Comparison of ENCODE assay signal across 23 cellular contexts in the genomic region with DNA sequence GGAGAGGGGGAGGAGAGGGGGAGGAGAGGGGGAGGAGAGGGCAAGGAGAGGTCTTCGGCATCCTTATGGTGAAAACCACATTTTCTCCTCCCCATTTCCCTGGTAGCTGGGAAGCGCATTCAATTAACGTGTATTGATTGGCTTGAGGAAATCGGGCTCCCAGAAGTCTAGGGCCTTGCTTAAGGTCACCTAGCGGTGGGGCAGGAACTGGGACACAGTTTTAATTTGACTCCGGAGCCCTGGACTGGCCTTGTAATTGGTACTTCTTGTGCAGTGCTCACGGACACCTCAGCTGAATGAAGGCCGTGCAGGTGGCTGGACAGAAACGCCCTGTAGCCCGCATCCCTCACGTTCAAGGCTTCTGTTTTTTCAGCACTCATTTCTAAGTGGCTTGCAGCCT. TPM values are rescaled to one million over a fixed set of nuclear protein-coding genes. Genes with fewer than 3 reads are reported as not detected.
DNase-seq lines count a peak whose midpoint lies in the region; ATAC-seq and TF ChIP-seq lines count a peak whose summit lies in the region.
"Had no signal": no experiment of that assay in that cellular context is flagged by ENCODE, and none has a peak within 500 bp of the region (broad histone marks: within the 10 kb centered on the region; RNA-seq: fewer than 3 reads in every experiment).

No MANE protein-coding gene starts in this region.

- H3K27ac Mint-ChIP-seq in activated T-cell treated with anti-CD3 and anti-CD28 coated beads, Interleukin-2, amount 50 U/mL, for 24 hours, result no peak overlapping the region
- H3K27ac Mint-ChIP-seq: CD14-positive monocyte, mesothelial cell of epicardium had no signal

- TF ChIP-seq CTCF in esophagus muscularis mucosa (IDR thresholded peaks at IDR 0.05) (no peak), sigmoid colon (IDR thresholded peaks at IDR 0.05) (no peak)

- H3K9me3 ChIP-seq in esophagus muscularis mucosa (no peaks in the 10 kb centered on the region), sigmoid colon (peaks cover 0 to 1% (median 0%) of the 10 kb centered on the region in 4 donors)
- H3K9me3 ChIP-seq: A549, tibial nerve had no signal

- H3K27me3 ChIP-seq in esophagus muscularis mucosa, result no peaks in the 10 kb centered on the region
- H3K27me3 ChIP-seq in sigmoid colon, result no peaks in the 10 kb centered on the region

- H3K4me1 ChIP-seq in esophagus muscularis mucosa (peaks cover 12 to 44% (median 34%) of the 10 kb centered on the region in 4 donors), sigmoid colon (peaks cover 0 to 28% (median 26%) of the 10 kb centered on the region in 4 donors)
- H3K4me1 ChIP-seq: A549 had no signal

- DNase-seq in activated T-cell treated with anti-CD3 and anti-CD28 coated beads, Interleukin-2, amount 50 U/mL, for 24 hours, result peak; percentile 26
- no peak for DNase-seq in activated T-cell treated with anti-CD3 and anti-CD28 coated beads, Interleukin-2, amount 50 U/mL, for 4 hours
- DNase-seq in NAMALWA (ENCODE audit: low spot score), result peak; percentile 66
- no peak for DNase-seq in esophagus muscularis mucosa (ENCODE audit: extremely low spot score)
- DNase-seq in sigmoid colon, result no peak
- DNase-seq in cardiac septum (ENCODE audit: low spot score), result no peak
- DNase-seq in DMS153 treated with DMSO at 0.1 percent for 48 hours (lab: John Stamatoyannopoulos, UW; ENCODE audit: unreplicated experiment), result no peak
- DNase-seq: activated CD4-positive, alpha-beta T cell treated with anti-CD3 and anti-CD28 coated beads, Interleukin-2, amount 50 U/mL, for 48 hours; activated T-cell treated with anti-CD3 and anti-CD28 coated beads, Interleukin-2, amount 50 U/mL, for 48 hours; dermis blood vessel endothelial cell; DMS 273 treated with DMSO at 0.1 percent for 48 hours; HCEC 1CT; NCI-H1105 treated with DMSO at 0.1 percent for 48 hours; retina; SW 1271 had no signal

- TF ChIP-seq POLR2A in esophagus muscularis mucosa (IDR thresholded peaks at IDR 0.05; ENCODE audit: low read depth), result no peak
- no peak for TF ChIP-seq POLR2A in sigmoid colon (IDR thresholded peaks at IDR 0.05)

- peaks cover 3% of the 10 kb centered on the region for H3K27me3 Mint-ChIP-seq in activated T-cell treated with anti-CD3 and anti-CD28 coated beads, Interleukin-2, amount 50 U/mL, for 24 hours
- H3K27me3 Mint-ChIP-seq in activated T-cell treated with anti-CD3 and anti-CD28 coated beads, Interleukin-2, amount 50 U/mL, for 4 hours (ENCODE audit: low read depth), result peaks cover 3% of the 10 kb centered on the region

- peaks cover 21% of the 10 kb centered on the region for H3K4me1 Mint-ChIP-seq in activated T-cell treated with anti-CD3 and anti-CD28 coated beads, Interleukin-2, amount 50 U/mL, for 24 hours (ENCODE audit: low read depth)
- peaks cover 19% of the 10 kb centered on the region for H3K4me1 Mint-ChIP-seq in activated T-cell treated with anti-CD3 and anti-CD28 coated beads, Interleukin-2, amount 50 U/mL, for 4 hours (ENCODE audit: low read depth)

- no peaks in the 10 kb centered on the region for H3K36me3 Mint-ChIP-seq in activated T-cell treated with anti-CD3 and anti-CD28 coated beads, Interleukin-2, amount 50 U/mL, for 24 hours (ENCODE audit: low read depth)
- no peaks in the 10 kb centered on the region for H3K36me3 Mint-ChIP-seq in activated T-cell treated with anti-CD3 and anti-CD28 coated beads, Interleukin-2, amount 50 U/mL, for 4 hours (ENCODE audit: insufficient read depth)
- H3K36me3 Mint-ChIP-seq: CD14-positive monocyte had no signal

- TF ChIP-seq EP300 in esophagus muscularis mucosa (IDR thresholded peaks at IDR 0.05), result no peak
- no peak for TF ChIP-seq EP300 in sigmoid colon (IDR thresholded peaks at IDR 0.05)

- WGBS in esophagus muscularis mucosa, result 73% methylated on average over 11 of the region's 11 CpGs
- WGBS in sigmoid colon, 2 donors, result 75 to 84% methylated on average over 11 of the region's 11 CpGs

- no peaks in the 10 kb centered on the region for H3K9me3 Mint-ChIP-seq in activated T-cell treated with anti-CD3 and anti-CD28 coated beads, Interleukin-2, amount 50 U/mL, for 24 hours
- no peaks in the 10 kb centered on the region for H3K9me3 Mint-ChIP-seq in activated T-cell treated with anti-CD3 and anti-CD28 coated beads, Interleukin-2, amount 50 U/mL, for 4 hours
- H3K9me3 Mint-ChIP-seq: CD14-positive monocyte, neural crest cell had no signal

- H3K36me3 ChIP-seq in esophagus muscularis mucosa (no peaks in the 10 kb centered on the region), sigmoid colon (no peaks in the 10 kb centered on the region)
- H3K36me3 ChIP-seq: tibial nerve had no signal

- ATAC-seq in activated T-cell treated with anti-CD3 and anti-CD28 coated beads, Interleukin-2, amount 50 U/mL, for 4 hours, result no peak
- no peak for ATAC-seq in GM19463 (IDR thresholded peaks at IDR 0.05; ENCODE audit: unreplicated experiment)
- ATAC-seq: A549 had no signal

- H3K27ac ChIP-seq in esophagus muscularis mucosa (replicated peaks in 1 of 4) (peak overlapping the region; percentile 19 to 82 (median 57)), sigmoid colon (peak overlapping the region in 3 of 4 donors; percentile 76 to 85 (median 80))
- H3K27ac ChIP-seq: A549, epithelial cell of prostate, tibial nerve had no signal

- H3K4me3 Mint-ChIP-seq in activated T-cell treated with anti-CD3 and anti-CD28 coated beads, Interleukin-2, amount 50 U/mL, for 24 hours, result no peak overlapping the region
- no peak overlapping the region for H3K4me3 Mint-ChIP-seq in activated T-cell treated with anti-CD3 and anti-CD28 coated beads, Interleukin-2, amount 50 U/mL, for 4 hours
- H3K4me3 Mint-ChIP-seq: mesothelial cell of epicardium, neural crest cell had no signal

- intact Hi-C loops in esophagus muscularis mucosa (cut with DNase I) (no loop called here), sigmoid colon (cut with DNase I) (no loop called here), cardiac septum (cut with DNase I) (no loop called here)

- H3K4me3 ChIP-seq in esophagus muscularis mucosa (no peak overlapping the region), sigmoid colon (no peak overlapping the region)
- H3K4me3 ChIP-seq: A549, tibial nerve had no signal

RNA-seq across cellular contexts. Expression of gene CTCFL, which starts 42.8 kb away (rescaled TPM):
- total RNA-seq in activated T-cell treated with anti-CD3 and anti-CD28 coated beads, Interleukin-2, amount 50 U/mL, for 4 hours, result under 1 TPM; 0.11 to 0.27 (median 0.15) TPM
- total RNA-seq in esophagus muscularis mucosa (not detected), sigmoid colon (under 1 TPM in 1 of 4 donors, not detected in 3; 0.36 TPM), cardiac septum (not detected)
- polyA plus RNA-seq in sigmoid colon, result not detected
- total RNA-seq: dermis blood vessel endothelial cell, frontal cortex, tibial nerve had no signal
- polyA plus RNA-seq: CD14-positive monocyte had no signal

Comparison
In these comparisons a context has a peak if more than half of its experiments do, and no peak if none do; other contexts are left out.
1. DNase-seq: peak in activated T-cell treated with anti-CD3 and anti-CD28 coated beads, Interleukin-2, amount 50 U/mL, for 24 hours (single experiment) and NAMALWA (single experiment); none in activated T-cell treated with anti-CD3 and anti-CD28 coated beads, Interleukin-2, amount 50 U/mL, for 4 hours (single experiment), esophagus muscularis mucosa (single experiment), sigmoid colon (single experiment), cardiac septum (single experiment) and DMS153 treated with DMSO at 0.1 percent for 48 hours (single experiment).